ENCODE assay signal across 11 cellular contexts in the genomic region with DNA sequence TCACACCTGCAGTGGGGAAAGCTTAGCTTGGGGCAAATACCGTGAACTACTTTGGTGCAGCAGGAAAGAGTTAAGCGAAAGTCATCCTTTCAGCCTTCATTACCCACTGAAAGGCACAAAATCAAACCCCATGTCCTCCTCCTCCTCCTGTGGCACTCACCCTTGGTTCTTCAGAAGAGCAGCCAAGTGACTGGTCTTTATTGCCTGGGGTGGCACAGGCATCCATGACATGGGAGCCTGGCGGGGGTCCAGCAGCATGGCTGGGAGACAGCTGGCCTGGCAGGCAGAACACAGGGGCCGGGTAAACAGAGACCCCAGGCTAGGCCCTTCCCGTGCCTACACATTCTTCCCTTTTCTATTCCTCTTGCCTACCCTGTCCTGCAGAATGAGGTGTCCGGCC. TPM values are rescaled to one million over a fixed set of nuclear protein-coding genes. Genes with fewer than 3 reads are reported as not detected.
DNase-seq lines count a peak whose midpoint lies in the region; TF ChIP-seq lines count a peak whose summit lies in the region.
"Not testable (repeated sequence)": the region's sequence is repeated elsewhere in the genome, so short reads cannot be mapped to it uniquely, and the experiment has no call there.
"Had no signal": no experiment of that assay in that cellular context is flagged by ENCODE, and none has a peak within 500 bp of the region (broad histone marks: within the 10 kb centered on the region; RNA-seq: fewer than 3 reads in every experiment).

No MANE protein-coding gene starts in this region.

- H3K4me3 ChIP-seq in adrenal gland; fibroblast of mammary gland (ENCODE audit: control insufficient read depth, low read depth, low read length); hepatocyte: not testable (repeated sequence)

- not testable (repeated sequence) for H3K9me3 ChIP-seq in adrenal gland (replicated peaks in 1 of 3); hepatocyte (ENCODE audit: low read depth)

- not testable (repeated sequence) for H3K36me3 ChIP-seq in adrenal gland (replicated peaks in 1 of 2); hepatocyte (replicated peaks; ENCODE audit: insufficient read depth, low read depth)

- not testable (repeated sequence) for H3K4me1 Mint-ChIP-seq in neural crest cell

- H3K27me3 ChIP-seq in adrenal gland, hepatocyte: not testable (repeated sequence)

- POLR2A ChIA-PET in RWPE1 (lab: Yijun Ruan, JAX; ENCODE audit: low non-redundant PET) = not testable (repeated sequence)

- CTCF ChIA-PET in RWPE1 (lab: Yijun Ruan, JAX) = not testable (repeated sequence)

- H4K20me1 ChIP-seq in hepatocyte (ENCODE audit: insufficient read depth, poor library complexity, severe bottlenecking) = not testable (repeated sequence)

- H3K27ac Mint-ChIP-seq in neural crest cell (ENCODE audit: unreplicated experiment) = not testable (repeated sequence)

- H3K27ac ChIP-seq in RWPE1 (peak overlapping the region; percentile 11), adrenal gland (peak overlapping the region in 1 of 5 donors; percentile 34)
- not testable (repeated sequence) for H3K27ac ChIP-seq in hepatocyte

- not testable (repeated sequence) for H3K9me3 Mint-ChIP-seq in neural crest cell

- not testable (repeated sequence) for H3K9me2 ChIP-seq in hepatocyte (replicated peaks; ENCODE audit: insufficient read depth)

- not testable (repeated sequence) for H3K4me2 ChIP-seq in hepatocyte

- H3K27me3 Mint-ChIP-seq in neural crest cell (ENCODE audit: low read depth) = not testable (repeated sequence)

- not testable (repeated sequence) for H3K79me2 ChIP-seq in hepatocyte

- 67 to 100% (median 80%) methylated on average over 2 to 4 of the region's 6 CpGs for WGBS in adrenal gland, 4 donors
- WGBS in hepatocyte (ENCODE audit: low lambda C conversion rate, missing lambda C conversion rate) = 83% methylated on average over 5 of the region's 6 CpGs

- intact Hi-C loops in adrenal gland (cut with DNase I) = not testable (repeated sequence)

- DNase-seq in ELR (ENCODE audit: low read depth) = peak; percentile 37
- peak; percentile 30 for DNase-seq in NCI-H1694 (lab: John Stamatoyannopoulos, UW)
- not testable (repeated sequence) for DNase-seq in RWPE1 (ENCODE audit: low spot score); neural crest cell (ENCODE audit: low read depth, low spot score)
- DNase-seq in adrenal gland = peak in 6 of 7 donors; percentile 34 to 65 (median 55)
- peak; percentile 7 for DNase-seq in fibroblast of mammary gland (ENCODE audit: low read depth)
- peak; percentile 8 for DNase-seq in hepatocyte (ENCODE audit: low spot score)

- TF ChIP-seq CTCF in RWPE1 (conservative IDR thresholded peaks at IDR 0.05; ENCODE audit: low read depth); adrenal gland (IDR thresholded peaks at IDR 0.05); fibroblast of mammary gland (conservative IDR thresholded peaks at IDR 0.05; ENCODE audit: control insufficient read depth, insufficient read depth, low read depth, low read length); hepatocyte (IDR thresholded peaks at IDR 0.05; ENCODE audit: poor library complexity); neural crest cell (conservative IDR thresholded peaks at IDR 0.05): not testable (repeated sequence)

- peak overlapping the region; percentile 34 for H3K4me3 Mint-ChIP-seq in neural crest cell

- not testable (repeated sequence) for TF ChIP-seq POLR2A in adrenal gland (IDR thresholded peaks at IDR 0.05)

- H2AFZ ChIP-seq in hepatocyte = not testable (repeated sequence)

- H3K4me1 ChIP-seq in adrenal gland (replicated peaks in 1 of 2); hepatocyte (ENCODE audit: insufficient read depth): not testable (repeated sequence)

- not testable (repeated sequence) for H3K36me3 Mint-ChIP-seq in neural crest cell (ENCODE audit: low read depth)

RNA-seq across cellular contexts. Expression of a gene that starts 19.6 kb away (rescaled TPM):
- 1 to 10 TPM in 7 of 8 donors, under 1 TPM in 1; 0.55 to 3.7 (median 2.1) TPM for total RNA-seq in adrenal gland
- 1 to 10 TPM in 2 of 3 donors, under 1 TPM in 1; 0.16 to 5.5 (median 3.3) TPM for polyA plus RNA-seq in adrenal gland
- total RNA-seq in hepatocyte = 0.47 and 2.4 TPM in 2 replicates
- 0.74 and 1.7 TPM in 2 replicates for polyA plus RNA-seq in hepatocyte
- 0.96 and 1.8 TPM in 2 replicates for total RNA-seq in neural crest cell
- total RNA-seq: A673, GM23338 had no signal
- polyA plus RNA-seq: BJ; CD4-positive, CD25-positive, alpha-beta regulatory T cell; GM23338 had no signal

RNA-seq across cellular contexts. Expression of a gene that starts 24.8 kb away (rescaled TPM):
- total RNA-seq in adrenal gland = 10 to 100 TPM; 16.2 to 44.3 (median 25.7) TPM
- polyA plus RNA-seq in adrenal gland = 10 to 100 TPM; 19.7 to 31.0 (median 23.2) TPM
- total RNA-seq in hepatocyte = 9.6 and 10.3 TPM in 2 replicates
- 16.1 and 17.8 TPM in 2 replicates for polyA plus RNA-seq in hepatocyte
- 68.8 and 74.3 TPM in 2 replicates for total RNA-seq in neural crest cell
